Comparison of ENCODE assay signal across 2 cellular contexts in the genomic region with DNA sequence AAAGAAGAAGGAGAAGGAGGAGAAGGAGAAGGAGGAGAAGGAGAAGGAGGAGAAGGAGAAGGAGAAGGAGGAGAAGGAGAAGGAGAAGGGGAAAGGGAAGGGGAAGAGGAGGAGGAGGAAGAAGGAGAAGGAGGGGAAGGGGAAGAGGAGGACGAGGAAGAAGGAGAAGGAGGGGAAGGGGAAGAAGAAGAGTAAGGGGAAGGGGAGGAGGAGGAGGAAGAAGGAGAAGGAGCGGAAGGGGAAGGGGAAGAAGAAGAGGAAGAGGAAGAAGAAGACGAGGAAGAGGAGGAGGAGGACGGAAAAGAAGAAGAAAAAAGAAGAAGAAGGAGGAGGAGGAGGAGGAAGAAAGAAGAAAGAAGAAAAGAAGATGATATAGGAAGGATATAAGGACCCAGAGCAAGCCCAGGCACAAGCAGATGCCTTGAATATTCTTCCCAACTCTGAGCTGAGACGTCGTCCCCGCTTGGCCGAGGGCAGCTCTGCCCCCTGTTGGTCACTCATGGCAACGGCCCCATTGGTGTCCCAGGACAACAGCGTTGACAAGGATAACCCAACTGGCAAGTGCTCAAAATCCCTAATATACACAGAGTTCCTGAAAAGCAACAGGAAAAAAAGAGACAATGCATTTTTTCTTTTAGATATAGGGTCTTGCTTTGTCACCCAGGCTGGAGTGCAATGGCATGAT.
TF ChIP-seq lines count a peak whose summit lies in the region.

No MANE protein-coding gene starts in this region.

TF ChIP-seq in HCT116, 20 proteins besides CTCF, POLR2A, EP300 and RAD21:
- no peak for TF ChIP-seq CBX3 (IDR thresholded peaks at IDR 0.05; ENCODE audit: low read depth)
- TF ChIP-seq, protein P1, sequence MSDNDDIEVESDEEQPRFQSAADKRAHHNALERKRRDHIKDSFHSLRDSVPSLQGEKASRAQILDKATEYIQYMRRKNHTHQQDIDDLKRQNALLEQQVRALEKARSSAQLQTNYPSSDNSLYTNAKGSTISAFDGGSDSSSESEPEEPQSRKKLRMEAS (IDR thresholded peaks at IDR 0.05) = no peak

TF ChIP-seq in HepG2, 621 proteins besides CTCF, POLR2A, EP300 and RAD21:
- TF ChIP-seq, protein P2, sequence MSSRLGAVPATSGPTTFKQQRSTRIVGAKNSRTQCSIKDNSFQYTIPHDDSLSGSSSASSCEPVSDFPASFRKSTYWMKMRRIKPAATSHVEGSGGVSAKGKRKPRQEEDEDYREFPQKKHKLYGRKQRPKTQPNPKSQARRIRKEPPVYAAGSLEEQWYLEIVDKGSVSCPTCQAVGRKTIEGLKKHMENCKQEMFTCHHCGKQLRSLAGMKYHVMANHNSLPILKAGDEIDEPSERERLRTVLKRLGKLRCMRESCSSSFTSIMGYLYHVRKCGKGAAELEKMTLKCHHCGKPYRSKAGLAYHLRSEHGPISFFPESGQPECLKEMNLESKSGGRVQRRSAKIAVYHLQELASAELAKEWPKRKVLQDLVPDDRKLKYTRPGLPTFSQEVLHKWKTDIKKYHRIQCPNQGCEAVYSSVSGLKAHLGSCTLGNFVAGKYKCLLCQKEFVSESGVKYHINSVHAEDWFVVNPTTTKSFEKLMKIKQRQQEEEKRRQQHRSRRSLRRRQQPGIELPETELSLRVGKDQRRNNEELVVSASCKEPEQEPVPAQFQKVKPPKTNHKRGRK (CRISPR knock-in tag; IDR thresholded peaks at IDR 0.05) = peak; percentile 99
- TF ChIP-seq BCL6 (CRISPR knock-in tag; IDR thresholded peaks at IDR 0.05) (peak; percentile 56; the same call in 1 of the 2 replicates), NKX3-1 (CRISPR knock-in tag; IDR thresholded peaks at IDR 0.05) (no peak), TCF7L2 (IDR thresholded peaks at IDR 0.05; ENCODE audit: low read depth, low read length) (no peak), STAG1 (CRISPR knock-in tag; IDR thresholded peaks at IDR 0.05) (peak; percentile 62), PLRG1 (conservative IDR thresholded peaks at IDR 0.05) (0 out of 2 replicates have a peak, but pooled peaks have one; percentile 8), KDM2A (CRISPR knock-in tag; IDR thresholded peaks at IDR 0.05; ENCODE audit: borderline replicate concordance, low read depth) (peak; percentile 38; the same call in 1 of the 2 replicates), ZNF839 (CRISPR knock-in tag; IDR thresholded peaks at IDR 0.05; ENCODE audit: borderline replicate concordance) (no peak), PCBP2 (optimal IDR thresholded peaks at IDR 0.05; ENCODE audit: low read depth, low read length, poor library complexity, severe bottlenecking) (peak; percentile 92), SMC3 (IDR thresholded peaks at IDR 0.05; ENCODE audit: low read length) (peak; percentile 32; the same call in 1 of the 2 replicates)
- TF ChIP-seq, protein P3, sequence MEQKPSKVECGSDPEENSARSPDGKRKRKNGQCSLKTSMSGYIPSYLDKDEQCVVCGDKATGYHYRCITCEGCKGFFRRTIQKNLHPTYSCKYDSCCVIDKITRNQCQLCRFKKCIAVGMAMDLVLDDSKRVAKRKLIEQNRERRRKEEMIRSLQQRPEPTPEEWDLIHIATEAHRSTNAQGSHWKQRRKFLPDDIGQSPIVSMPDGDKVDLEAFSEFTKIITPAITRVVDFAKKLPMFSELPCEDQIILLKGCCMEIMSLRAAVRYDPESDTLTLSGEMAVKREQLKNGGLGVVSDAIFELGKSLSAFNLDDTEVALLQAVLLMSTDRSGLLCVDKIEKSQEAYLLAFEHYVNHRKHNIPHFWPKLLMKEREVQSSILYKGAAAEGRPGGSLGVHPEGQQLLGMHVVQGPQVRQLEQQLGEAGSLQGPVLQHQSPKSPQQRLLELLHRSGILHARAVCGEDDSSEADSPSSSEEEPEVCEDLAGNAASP (CRISPR knock-in tag; IDR thresholded peaks at IDR 0.05; ENCODE audit: borderline replicate concordance) = 0 out of 2 replicates have a peak, but pooled peaks have one; percentile 26
- TF ChIP-seq, protein P4, sequence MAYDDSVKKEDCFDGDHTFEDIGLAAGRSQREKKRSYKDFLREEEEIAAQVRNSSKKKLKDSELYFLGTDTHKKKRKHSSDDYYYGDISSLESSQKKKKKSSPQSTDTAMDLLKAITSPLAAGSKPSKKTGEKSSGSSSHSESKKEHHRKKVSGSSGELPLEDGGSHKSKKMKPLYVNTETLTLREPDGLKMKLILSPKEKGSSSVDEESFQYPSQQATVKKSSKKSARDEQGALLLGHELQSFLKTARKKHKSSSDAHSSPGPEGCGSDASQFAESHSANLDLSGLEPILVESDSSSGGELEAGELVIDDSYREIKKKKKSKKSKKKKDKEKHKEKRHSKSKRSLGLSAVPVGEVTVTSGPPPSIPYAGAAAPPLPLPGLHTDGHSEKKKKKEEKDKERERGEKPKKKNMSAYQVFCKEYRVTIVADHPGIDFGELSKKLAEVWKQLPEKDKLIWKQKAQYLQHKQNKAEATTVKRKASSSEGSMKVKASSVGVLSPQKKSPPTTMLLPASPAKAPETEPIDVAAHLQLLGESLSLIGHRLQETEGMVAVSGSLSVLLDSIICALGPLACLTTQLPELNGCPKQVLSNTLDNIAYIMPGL (CRISPR knock-in tag; IDR thresholded peaks at IDR 0.05; ENCODE audit: borderline replicate concordance in 1 of 2, low read depth in 1 of 2) = 0 out of 4 replicates have a peak, but pooled peaks of 1 of the 2 experiments have one; percentile 23
- TF ChIP-seq, protein P5, sequence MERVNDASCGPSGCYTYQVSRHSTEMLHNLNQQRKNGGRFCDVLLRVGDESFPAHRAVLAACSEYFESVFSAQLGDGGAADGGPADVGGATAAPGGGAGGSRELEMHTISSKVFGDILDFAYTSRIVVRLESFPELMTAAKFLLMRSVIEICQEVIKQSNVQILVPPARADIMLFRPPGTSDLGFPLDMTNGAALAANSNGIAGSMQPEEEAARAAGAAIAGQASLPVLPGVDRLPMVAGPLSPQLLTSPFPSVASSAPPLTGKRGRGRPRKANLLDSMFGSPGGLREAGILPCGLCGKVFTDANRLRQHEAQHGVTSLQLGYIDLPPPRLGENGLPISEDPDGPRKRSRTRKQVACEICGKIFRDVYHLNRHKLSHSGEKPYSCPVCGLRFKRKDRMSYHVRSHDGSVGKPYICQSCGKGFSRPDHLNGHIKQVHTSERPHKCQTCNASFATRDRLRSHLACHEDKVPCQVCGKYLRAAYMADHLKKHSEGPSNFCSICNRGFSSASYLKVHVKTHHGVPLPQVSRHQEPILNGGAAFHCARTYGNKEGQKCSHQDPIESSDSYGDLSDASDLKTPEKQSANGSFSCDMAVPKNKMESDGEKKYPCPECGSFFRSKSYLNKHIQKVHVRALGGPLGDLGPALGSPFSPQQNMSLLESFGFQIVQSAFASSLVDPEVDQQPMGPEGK (CRISPR knock-in tag; IDR thresholded peaks at IDR 0.05) = 0 out of 2 replicates have a peak, but pooled peaks have one; percentile 10
